Comparison of ENCODE assay signal across 7 cellular contexts in the genomic region with DNA sequence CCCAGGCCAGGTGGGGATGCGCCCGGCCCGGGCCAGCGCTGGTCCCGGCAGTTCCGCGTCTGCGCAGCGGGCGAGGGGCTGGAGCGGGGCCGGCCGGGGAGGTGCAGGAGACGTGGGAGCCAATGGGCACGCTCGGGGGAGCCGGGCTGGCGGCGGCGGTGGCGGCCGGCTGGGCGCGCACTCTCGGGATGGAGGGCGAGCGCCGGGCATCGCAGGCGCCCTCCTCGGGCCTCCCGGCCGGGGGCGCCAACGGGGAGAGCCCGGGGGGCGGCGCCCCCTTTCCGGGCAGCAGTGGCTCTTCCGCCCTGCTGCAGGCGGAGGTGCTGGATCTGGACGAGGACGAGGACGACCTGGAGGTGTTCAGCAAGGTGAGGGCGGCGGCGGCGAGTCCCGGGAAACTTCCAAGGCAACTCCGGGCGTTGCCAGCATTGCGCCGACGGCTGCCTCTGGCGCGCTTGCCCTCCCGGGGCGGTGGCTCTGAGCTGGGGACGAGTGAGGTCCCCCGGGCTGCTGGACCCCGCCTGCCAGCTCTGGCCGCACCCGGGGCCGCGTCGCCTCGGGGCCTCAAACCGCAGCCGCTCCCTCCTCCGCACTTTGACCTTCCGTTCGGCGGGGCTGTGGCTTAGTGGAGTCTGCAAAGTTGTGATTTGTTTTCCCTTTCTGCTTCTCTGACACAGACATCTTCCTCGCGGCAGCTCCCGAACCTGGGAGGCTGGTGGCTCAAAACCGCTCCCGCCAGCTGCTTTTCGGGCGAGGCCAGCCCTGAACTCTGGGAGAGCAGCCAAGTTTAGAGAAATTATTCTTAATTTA. TPM values are rescaled to one million over a fixed set of nuclear protein-coding genes. Genes with fewer than 3 reads are reported as not detected.
DNase-seq lines count a peak whose midpoint lies in the region; ATAC-seq and TF ChIP-seq lines count a peak whose summit lies in the region.

A gene with protein sequence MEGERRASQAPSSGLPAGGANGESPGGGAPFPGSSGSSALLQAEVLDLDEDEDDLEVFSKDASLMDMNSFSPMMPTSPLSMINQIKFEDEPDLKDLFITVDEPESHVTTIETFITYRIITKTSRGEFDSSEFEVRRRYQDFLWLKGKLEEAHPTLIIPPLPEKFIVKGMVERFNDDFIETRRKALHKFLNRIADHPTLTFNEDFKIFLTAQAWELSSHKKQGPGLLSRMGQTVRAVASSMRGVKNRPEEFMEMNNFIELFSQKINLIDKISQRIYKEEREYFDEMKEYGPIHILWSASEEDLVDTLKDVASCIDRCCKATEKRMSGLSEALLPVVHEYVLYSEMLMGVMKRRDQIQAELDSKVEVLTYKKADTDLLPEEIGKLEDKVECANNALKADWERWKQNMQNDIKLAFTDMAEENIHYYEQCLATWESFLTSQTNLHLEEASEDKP (plus strand): TSS at position 178 of the 810 bp plus-strand sequence. CDS start 11 bp downstream, at position 189.

- no peaks in the 10 kb centered on the region for H3K79me2 ChIP-seq in KMS-11 (ENCODE audit: insufficient read depth, low read depth)

- POLR2A ChIA-PET in WTC11 (lab: Charles Lee), result no interaction called here

- H3K27me3 Mint-ChIP-seq in WTC11 (ENCODE audit: low read depth), result peaks cover 14% of the 10 kb centered on the region

- H3K27ac ChIP-seq in KMS-11 (no peak within 1 kb of the TSS), esophagus (ENCODE audit: low read depth in 2 of 2, low read length in 1 of 2) (peak within 1 kb of the TSS; percentile 75 to 87), temporal lobe (ENCODE audit: low read depth, low read length) (peak within 1 kb of the TSS; percentile 44)

- H3K4me2 ChIP-seq in KMS-11, result peak within 1 kb of the TSS; percentile 68

- no peaks in the 10 kb centered on the region for H4K20me1 ChIP-seq in KMS-11 (ENCODE audit: insufficient read depth)

- peaks cover 24% of the 10 kb centered on the region for H3K4me1 Mint-ChIP-seq in WTC11

- DNase-seq in WTC11 (ENCODE audit: low spot score) (peak; percentile 86), mesenteric fat pad (ENCODE audit: low spot score) (peak; percentile 93)

- whole genome bisulfite sequencing in esophagus, 2 donors, result 0 to 1% methylated on average over 75 to 80 of the region's 80 CpGs

- H2AFZ ChIP-seq in KMS-11 (ENCODE audit: low read depth), result peak within 1 kb of the TSS; percentile 67

- peak within 1 kb of the TSS; percentile 75; the same call in 1 of the 2 replicates for H3K27ac Mint-ChIP-seq in WTC11

- CTCF ChIA-PET in WTC11 (lab: Charles Lee), result interaction anchor here (0.6 to 0.9 kb wide), 4 partner anchors 10 to 169 kb away, joined by 3 read pairs; no protein-coding TSS in a partner anchor

- ATAC-seq in GM21619 (IDR thresholded peaks at IDR 0.05; ENCODE audit: unreplicated experiment) (peak; percentile 47), WTC11 (peak; percentile 95)

- peak within 1 kb of the TSS; percentile 15; the same call in 1 of the 2 replicates for H3K9ac ChIP-seq in KMS-11

- H3K4me1 ChIP-seq in KMS-11 (ENCODE audit: low read depth, poor library complexity, severe bottlenecking) (no peaks in the 10 kb centered on the region), esophagus (ENCODE audit: control insufficient read depth in 2 of 2, insufficient read depth in 2 of 2, low read length in 1 of 2) (peaks cover 0 to 2% of the 10 kb centered on the region in 2 donors)

- H3K36me3 Mint-ChIP-seq in WTC11, result no peaks in the 10 kb centered on the region

- H3K9me3 ChIP-seq in esophagus (ENCODE audit: control insufficient read depth in 2 of 2, insufficient read depth in 1 of 2, low read depth in 1 of 2, low read length in 1 of 2), result no peaks in the 10 kb centered on the region

- no peaks in the 10 kb centered on the region for H3K36me3 ChIP-seq in KMS-11 (ENCODE audit: insufficient read depth)
- no peaks in the 10 kb centered on the region for H3K36me3 ChIP-seq in esophagus (ENCODE audit: control insufficient read depth in 2 of 2, insufficient read depth in 2 of 2, low read length in 1 of 2)

- H3K4me3 ChIP-seq in GM08714 (ENCODE audit: low read length), result peak within 1 kb of the TSS; percentile 52
- no peak within 1 kb of the TSS for H3K4me3 ChIP-seq in KMS-11 (IDR thresholded peaks at IDR 0.05; ENCODE audit: insufficient read depth, low read depth, low read length)
- peak within 1 kb of the TSS; percentile 79 to 82 for H3K4me3 ChIP-seq in esophagus (ENCODE audit: low read depth in 1 of 2, low read length in 2 of 2)

- H3K27me3 ChIP-seq in KMS-11 (ENCODE audit: insufficient read depth, low read depth), result no peaks in the 10 kb centered on the region
- H3K27me3 ChIP-seq in esophagus (ENCODE audit: control insufficient read depth in 1 of 2, insufficient read depth in 2 of 2, low read length in 2 of 2), result no peaks in the 10 kb centered on the region

- no peaks in the 10 kb centered on the region for H3K9me3 Mint-ChIP-seq in WTC11

- H3K4me3 Mint-ChIP-seq in WTC11, result peak within 1 kb of the TSS; percentile 96

- TF ChIP-seq CTCF in KMS-11 (conservative IDR thresholded peaks at IDR 0.05; ENCODE audit: low read depth, low read length) (no peak), WTC11 (IDR thresholded peaks at IDR 0.05) (no peak)

TF ChIP-seq in WTC11, 78 proteins besides CTCF, POLR2A, EP300 and RAD21 (continues in another document):
- TF ChIP-seq CREB1 (CRISPR knock-in tag; IDR thresholded peaks at IDR 0.05) (no peak), OVOL2 (CRISPR knock-in tag; IDR thresholded peaks at IDR 0.05; ENCODE audit: borderline replicate concordance) (no peak), SOX15 (CRISPR knock-in tag; IDR thresholded peaks at IDR 0.05) (no peak), HMGA2 (CRISPR knock-in tag; IDR thresholded peaks at IDR 0.05) (no peak), NR2C2 (CRISPR knock-in tag; IDR thresholded peaks at IDR 0.05) (no peak), JUN (CRISPR knock-in tag; IDR thresholded peaks at IDR 0.05) (no peak), ZNF416 (CRISPR knock-in tag; IDR thresholded peaks at IDR 0.05) (no peak), FOXJ3 (CRISPR knock-in tag; IDR thresholded peaks at IDR 0.05; ENCODE audit: borderline replicate concordance) (no peak), FOXP1 (CRISPR knock-in tag; IDR thresholded peaks at IDR 0.05; ENCODE audit: borderline replicate concordance) (0 out of 2 replicates have a peak, but pooled peaks have one; percentile 5), NFYB (CRISPR knock-in tag; conservative IDR thresholded peaks at IDR 0.05; ENCODE audit: low read depth) (no peak; the same call in 1 of the 2 replicates), MXD4 (CRISPR knock-in tag; IDR thresholded peaks at IDR 0.05; ENCODE audit: borderline replicate concordance) (no peak), NFATC4 (CRISPR knock-in tag; IDR thresholded peaks at IDR 0.05) (no peak)
- TF ChIP-seq, protein P1, sequence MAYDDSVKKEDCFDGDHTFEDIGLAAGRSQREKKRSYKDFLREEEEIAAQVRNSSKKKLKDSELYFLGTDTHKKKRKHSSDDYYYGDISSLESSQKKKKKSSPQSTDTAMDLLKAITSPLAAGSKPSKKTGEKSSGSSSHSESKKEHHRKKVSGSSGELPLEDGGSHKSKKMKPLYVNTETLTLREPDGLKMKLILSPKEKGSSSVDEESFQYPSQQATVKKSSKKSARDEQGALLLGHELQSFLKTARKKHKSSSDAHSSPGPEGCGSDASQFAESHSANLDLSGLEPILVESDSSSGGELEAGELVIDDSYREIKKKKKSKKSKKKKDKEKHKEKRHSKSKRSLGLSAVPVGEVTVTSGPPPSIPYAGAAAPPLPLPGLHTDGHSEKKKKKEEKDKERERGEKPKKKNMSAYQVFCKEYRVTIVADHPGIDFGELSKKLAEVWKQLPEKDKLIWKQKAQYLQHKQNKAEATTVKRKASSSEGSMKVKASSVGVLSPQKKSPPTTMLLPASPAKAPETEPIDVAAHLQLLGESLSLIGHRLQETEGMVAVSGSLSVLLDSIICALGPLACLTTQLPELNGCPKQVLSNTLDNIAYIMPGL (CRISPR knock-in tag; IDR thresholded peaks at IDR 0.05), result peak; percentile 67
- TF ChIP-seq, protein P2, sequence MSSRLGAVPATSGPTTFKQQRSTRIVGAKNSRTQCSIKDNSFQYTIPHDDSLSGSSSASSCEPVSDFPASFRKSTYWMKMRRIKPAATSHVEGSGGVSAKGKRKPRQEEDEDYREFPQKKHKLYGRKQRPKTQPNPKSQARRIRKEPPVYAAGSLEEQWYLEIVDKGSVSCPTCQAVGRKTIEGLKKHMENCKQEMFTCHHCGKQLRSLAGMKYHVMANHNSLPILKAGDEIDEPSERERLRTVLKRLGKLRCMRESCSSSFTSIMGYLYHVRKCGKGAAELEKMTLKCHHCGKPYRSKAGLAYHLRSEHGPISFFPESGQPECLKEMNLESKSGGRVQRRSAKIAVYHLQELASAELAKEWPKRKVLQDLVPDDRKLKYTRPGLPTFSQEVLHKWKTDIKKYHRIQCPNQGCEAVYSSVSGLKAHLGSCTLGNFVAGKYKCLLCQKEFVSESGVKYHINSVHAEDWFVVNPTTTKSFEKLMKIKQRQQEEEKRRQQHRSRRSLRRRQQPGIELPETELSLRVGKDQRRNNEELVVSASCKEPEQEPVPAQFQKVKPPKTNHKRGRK (CRISPR knock-in tag; IDR thresholded peaks at IDR 0.05; ENCODE audit: borderline replicate concordance), result no peak

RNA-seq across cellular contexts. Expression of the gene that starts here (rescaled TPM):
- total RNA-seq in WTC11 (2021), result 12.9 to 15.7 TPM (median 14.8 TPM) in 3 replicates
- 10 to 100 TPM in 1 of 2 donors, 1 to 10 TPM in 1; 2.7 to 14.7 TPM for polyA plus RNA-seq in esophagus
- total RNA-seq in mesenteric fat pad, result 14.3 TPM
- total RNA-seq in temporal lobe, result 95.1 TPM
